ENCODE assay signal across 10 cellular contexts in genomic region chr1:84434081-84434755, GRCh38. TPM values are rescaled to one million over a fixed set of nuclear protein-coding genes. Genes with fewer than 3 reads are reported as not detected.
DNase-seq lines count a peak whose midpoint lies in the region; ATAC-seq and TF ChIP-seq lines count a peak whose summit lies in the region.
"Had no signal": no experiment of that assay in that cellular context is flagged by ENCODE, and none has a peak within 500 bp of the region (broad histone marks: within the 10 kb centered on the region; RNA-seq: fewer than 3 reads in every experiment).

No MANE protein-coding gene starts in this region.

- H3K27me3 Mint-ChIP-seq in T-helper 17 cell, result no peaks in the 10 kb centered on the region

- H3K4me1 Mint-ChIP-seq in T-helper 17 cell, result peaks cover 9% of the 10 kb centered on the region

- intact Hi-C loops in left colon (cut with DNase I, micrococcal nuclease), result loop anchor here in 1 of 2 donors (5.0 to 10.0 kb wide), 4 partner anchors 129 to 507 kb away; partner anchors contain the start of genes PRKACB and SAMD13

- peak overlapping the region; percentile 68 for H3K27ac ChIP-seq in C4-2B
- H3K27ac ChIP-seq: WERI-Rb-1 had no signal

- TF ChIP-seq CTCF in C4-2B (conservative IDR thresholded peaks at IDR 0.05), result peak; percentile 71

- no peak overlapping the region for H3K27ac Mint-ChIP-seq in T-helper 17 cell

- peak overlapping the region; percentile 21 for H3K4me3 Mint-ChIP-seq in T-helper 17 cell

- ATAC-seq in GM19438 (IDR thresholded peaks at IDR 0.05; ENCODE audit: low read depth, unreplicated experiment) (peak; percentile 3), T-helper 17 cell (peak; percentile 35), left colon (peak; percentile 7)

- H3K36me3 Mint-ChIP-seq in T-helper 17 cell (ENCODE audit: low read depth), result peaks cover 4% of the 10 kb centered on the region

- DNase-seq in T-helper 17 cell (no peak), left colon (no peak), occipital lobe (lab: John Stamatoyannopoulos, UW) (no peak), HuH-7.5 (ENCODE audit: low spot score) (no peak), iPS-NIHi11 (ENCODE audit: low spot score) (no peak), NCI-H748 (lab: John Stamatoyannopoulos, UW; ENCODE audit: unreplicated experiment) (no peak)

- H3K9me3 ChIP-seq in T-helper 17 cell (ENCODE audit: control insufficient read depth, low read length, poor library complexity, severe bottlenecking), result no peaks in the 10 kb centered on the region

RNA-seq across cellular contexts. Expression of gene DNASE2B, which starts 35.9 kb away (rescaled TPM):
- total RNA-seq in T-helper 17 cell (not detected), left colon (1 to 10 TPM in 1 of 2 donors, under 1 TPM in 1; 0.70 to 1.3 TPM), occipital lobe (0.16 TPM)
- total RNA-seq: endothelial cell of umbilical vein had no signal

RNA-seq across cellular contexts. Expression of gene RPF1, which starts 44.8 kb away (rescaled TPM):
- total RNA-seq in T-helper 17 cell (10 to 100 TPM; 41.0 to 52.7 TPM), left colon (10 to 100 TPM; 23.5 to 25.2 TPM), occipital lobe (34.5 TPM)
